ENCODE assay signal across 8 cellular contexts in genomic region chr15:68558318-68559305, GRCh38. TPM values are rescaled to one million over a fixed set of nuclear protein-coding genes. Genes with fewer than 3 reads are reported as not detected.
DNase-seq lines count a peak whose midpoint lies in the region; ATAC-seq and TF ChIP-seq lines count a peak whose summit lies in the region.

No MANE protein-coding gene starts in this region.

- no peaks in the 10 kb centered on the region for H3K79me2 ChIP-seq in OCI-LY3 (ENCODE audit: low read length)
- H3K79me2 ChIP-seq in neural cell (replicated peaks; ENCODE audit: insufficient read depth, low read length): no peaks in the 10 kb centered on the region

- no peaks in the 10 kb centered on the region for H3K9me3 ChIP-seq in CD4-positive, alpha-beta T cell (ENCODE audit: control insufficient read depth, low read length)
- H3K9me3 ChIP-seq in OCI-LY3 (ENCODE audit: insufficient read depth, low read length) (no peaks in the 10 kb centered on the region), endodermal cell (ENCODE audit: control insufficient read depth, low read length) (no peaks in the 10 kb centered on the region), neural cell (ENCODE audit: low read length) (no peaks in the 10 kb centered on the region)

- no peaks in the 10 kb centered on the region for H3K9me3 Mint-ChIP-seq in CD4-positive, alpha-beta T cell
- H3K9me3 Mint-ChIP-seq in endodermal cell: no peaks in the 10 kb centered on the region

- no peak for DNase-seq in CD4-positive, alpha-beta T cell
- DNase-seq in endodermal cell: peak; percentile 63
- DNase-seq in SIG-M5 treated with dmso at 0.1 percent for 504 hours (lab: John Stamatoyannopoulos, UW; ENCODE audit: unreplicated experiment): no peak
- DNase-seq in NCI-H524 (lab: John Stamatoyannopoulos, UW): no peak

- H3K36me3 ChIP-seq in OCI-LY3 (replicated peaks; ENCODE audit: low read depth, low read length) (no peaks in the 10 kb centered on the region), endodermal cell (ENCODE audit: control insufficient read depth, insufficient read depth, low read length) (no peaks in the 10 kb centered on the region), neural cell (ENCODE audit: insufficient read depth, low read length) (no peaks in the 10 kb centered on the region)

- H3K9ac ChIP-seq in OCI-LY3 (ENCODE audit: low read length): peak overlapping the region; percentile 8; the same call in 1 of the 2 replicates
- peak overlapping the region; percentile 33 for H3K9ac ChIP-seq in endodermal cell (ENCODE audit: extremely low read depth, low read length, poor library complexity, severe bottlenecking)
- H3K9ac ChIP-seq in neural cell (ENCODE audit: low read length): no peak overlapping the region

- intact Hi-C loops in CD4-positive, alpha-beta T cell (cut with DNase I, micrococcal nuclease): loop anchor here (1.0 to 5.0 kb wide), 4 partner anchors 114 to 366 kb away; no protein-coding TSS in a partner anchor

- H3K9me2 ChIP-seq in neural cell (ENCODE audit: insufficient read depth, low read length): no peaks in the 10 kb centered on the region

- peak overlapping the region; percentile 19 for H2AFZ ChIP-seq in OCI-LY3 (ENCODE audit: low read depth, low read length)
- no peak overlapping the region for H2AFZ ChIP-seq in neural cell (ENCODE audit: low read depth, low read length)

- H3K27ac ChIP-seq in CD4-positive, alpha-beta T cell (ENCODE audit: low read depth, low read length): no peak overlapping the region
- no peak overlapping the region for H3K27ac ChIP-seq in OCI-LY3 (ENCODE audit: low read length)
- H3K27ac ChIP-seq in endodermal cell (ENCODE audit: low read depth, low read length): no peak overlapping the region
- no peak overlapping the region for H3K27ac ChIP-seq in neural cell (ENCODE audit: low read length)

- no peak for TF ChIP-seq EP300 in neural cell (conservative IDR thresholded peaks at IDR 0.05; ENCODE audit: poor library complexity, severe bottlenecking)

- peaks cover 24% of the 10 kb centered on the region for H3K27me3 ChIP-seq in CD4-positive, alpha-beta T cell (ENCODE audit: control insufficient read depth, insufficient read depth, low read length)
- H3K27me3 ChIP-seq in OCI-LY3 (ENCODE audit: low read depth, low read length) (peaks cover 65% of the 10 kb centered on the region), endodermal cell (ENCODE audit: control insufficient read depth, insufficient read depth, low read length, poor library complexity, severe bottlenecking) (peaks cover 22% of the 10 kb centered on the region), neural cell (ENCODE audit: insufficient read depth, low read depth, low read length) (peaks cover 8% of the 10 kb centered on the region)

- CTCF ChIA-PET in CD4-positive, alpha-beta T cell (lab: Charles Lee): interaction anchor here (1.0 to 1.4 kb wide), 10 partner anchors 8 to 366 kb away, joined by 3 to 10 read pairs (median 5); no protein-coding TSS in a partner anchor

- H3K4me2 ChIP-seq in OCI-LY3 (ENCODE audit: low read length) (peak overlapping the region; percentile 89), neural cell (ENCODE audit: low read length) (no peak overlapping the region)

- peak overlapping the region; percentile 73 for H3K4me3 ChIP-seq in OCI-LY3 (ENCODE audit: low read length)
- peak overlapping the region; percentile 77 for H3K4me3 ChIP-seq in endodermal cell (ENCODE audit: low read length)
- peak overlapping the region; percentile 62 for H3K4me3 ChIP-seq in neural cell (ENCODE audit: low read length)

- H3K27me3 Mint-ChIP-seq in CD4-positive, alpha-beta T cell: peaks cover 74% of the 10 kb centered on the region
- H3K27me3 Mint-ChIP-seq in endodermal cell (ENCODE audit: insufficient read depth): peaks cover 43% of the 10 kb centered on the region

- POLR2A ChIA-PET in CD4-positive, alpha-beta T cell (lab: Charles Lee): no interaction called here

- peaks cover 9% of the 10 kb centered on the region; the same call in 1 of the 2 replicates for H3K4me1 ChIP-seq in OCI-LY3 (ENCODE audit: low read length)
- H3K4me1 ChIP-seq in endodermal cell (ENCODE audit: control insufficient read depth, insufficient read depth, low read length): peaks cover 3% of the 10 kb centered on the region

- WGBS in endodermal cell (ENCODE audit: insufficient coverage in 1 of 2, insufficient read length in 1 of 2), 2 experiments: 24 to 47% methylated on average over 21 to 30 of the region's 30 CpGs

- no peak for ATAC-seq in CD4-positive, alpha-beta T cell (ENCODE audit: poor library complexity)
- ATAC-seq in HG03108 (IDR thresholded peaks at IDR 0.05; ENCODE audit: unreplicated experiment) (no peak), GM18873 (IDR thresholded peaks at IDR 0.05; ENCODE audit: low FRiP score, unreplicated experiment) (no peak)

- peaks cover 16% of the 10 kb centered on the region for H3K4me1 Mint-ChIP-seq in CD4-positive, alpha-beta T cell (ENCODE audit: low read depth)
- peaks cover 11% of the 10 kb centered on the region for H3K4me1 Mint-ChIP-seq in endodermal cell

- no peak for TF ChIP-seq RAD21 in neural cell (conservative IDR thresholded peaks at IDR 0.05)

- no peak overlapping the region for H3K27ac Mint-ChIP-seq in CD4-positive, alpha-beta T cell
- peak overlapping the region; percentile 69 for H3K27ac Mint-ChIP-seq in endodermal cell

- H3K36me3 Mint-ChIP-seq in CD4-positive, alpha-beta T cell (ENCODE audit: low read depth): no peaks in the 10 kb centered on the region
- no peaks in the 10 kb centered on the region for H3K36me3 Mint-ChIP-seq in endodermal cell (ENCODE audit: low read depth)

- peak overlapping the region; percentile 75 for H3K4me3 Mint-ChIP-seq in CD4-positive, alpha-beta T cell
- peak overlapping the region; percentile 68 for H3K4me3 Mint-ChIP-seq in endodermal cell

- no peaks in the 10 kb centered on the region for H3F3A ChIP-seq in neural cell (ENCODE audit: insufficient read depth, low read length, poor library complexity, severe bottlenecking)

- H4K20me1 ChIP-seq in OCI-LY3 (ENCODE audit: insufficient read depth, low read length) (no peaks in the 10 kb centered on the region; the same call in 1 of the 2 replicates), neural cell (ENCODE audit: insufficient read depth) (no peaks in the 10 kb centered on the region)

- no peak for TF ChIP-seq CTCF in CD4-positive, alpha-beta T cell (IDR thresholded peaks at IDR 0.05)
- no peak for TF ChIP-seq CTCF in OCI-LY3 (IDR thresholded peaks at IDR 0.05; ENCODE audit: low read depth, low read length)
- no peak for TF ChIP-seq CTCF in endodermal cell (conservative IDR thresholded peaks at IDR 0.05)
- no peak for TF ChIP-seq CTCF in neural cell (IDR thresholded peaks at IDR 0.05; ENCODE audit: poor library complexity, severe bottlenecking)

TF ChIP-seq in neural cell, 6 proteins besides CTCF, POLR2A, EP300 and RAD21:
- TF ChIP-seq SMC3 (conservative IDR thresholded peaks at IDR 0.05; ENCODE audit: poor library complexity) (no peak), EZH2 (IDR thresholded peaks at IDR 0.05; ENCODE audit: borderline replicate concordance, insufficient read depth, low read length, poor library complexity, severe bottlenecking) (no peak), POLR2AphosphoS5 (IDR thresholded peaks at IDR 0.05) (no peak), MXI1 (conservative IDR thresholded peaks at IDR 0.05; ENCODE audit: poor library complexity, severe bottlenecking) (no peak), TAF1 (IDR thresholded peaks at IDR 0.05; ENCODE audit: low read depth) (no peak)
- TF ChIP-seq, protein P1, sequence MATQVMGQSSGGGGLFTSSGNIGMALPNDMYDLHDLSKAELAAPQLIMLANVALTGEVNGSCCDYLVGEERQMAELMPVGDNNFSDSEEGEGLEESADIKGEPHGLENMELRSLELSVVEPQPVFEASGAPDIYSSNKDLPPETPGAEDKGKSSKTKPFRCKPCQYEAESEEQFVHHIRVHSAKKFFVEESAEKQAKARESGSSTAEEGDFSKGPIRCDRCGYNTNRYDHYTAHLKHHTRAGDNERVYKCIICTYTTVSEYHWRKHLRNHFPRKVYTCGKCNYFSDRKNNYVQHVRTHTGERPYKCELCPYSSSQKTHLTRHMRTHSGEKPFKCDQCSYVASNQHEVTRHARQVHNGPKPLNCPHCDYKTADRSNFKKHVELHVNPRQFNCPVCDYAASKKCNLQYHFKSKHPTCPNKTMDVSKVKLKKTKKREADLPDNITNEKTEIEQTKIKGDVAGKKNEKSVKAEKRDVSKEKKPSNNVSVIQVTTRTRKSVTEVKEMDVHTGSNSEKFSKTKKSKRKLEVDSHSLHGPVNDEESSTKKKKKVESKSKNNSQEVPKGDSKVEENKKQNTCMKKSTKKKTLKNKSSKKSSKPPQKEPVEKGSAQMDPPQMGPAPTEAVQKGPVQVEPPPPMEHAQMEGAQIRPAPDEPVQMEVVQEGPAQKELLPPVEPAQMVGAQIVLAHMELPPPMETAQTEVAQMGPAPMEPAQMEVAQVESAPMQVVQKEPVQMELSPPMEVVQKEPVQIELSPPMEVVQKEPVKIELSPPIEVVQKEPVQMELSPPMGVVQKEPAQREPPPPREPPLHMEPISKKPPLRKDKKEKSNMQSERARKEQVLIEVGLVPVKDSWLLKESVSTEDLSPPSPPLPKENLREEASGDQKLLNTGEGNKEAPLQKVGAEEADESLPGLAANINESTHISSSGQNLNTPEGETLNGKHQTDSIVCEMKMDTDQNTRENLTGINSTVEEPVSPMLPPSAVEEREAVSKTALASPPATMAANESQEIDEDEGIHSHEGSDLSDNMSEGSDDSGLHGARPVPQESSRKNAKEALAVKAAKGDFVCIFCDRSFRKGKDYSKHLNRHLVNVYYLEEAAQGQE (IDR thresholded peaks at IDR 0.05; ENCODE audit: borderline replicate concordance): no peak

RNA-seq across cellular contexts. Expression of gene CORO2B, which starts 20.2 kb away (rescaled TPM):
- not detected for total RNA-seq in CD4-positive, alpha-beta T cell
- total RNA-seq in endodermal cell: 1 to 10 TPM; 1.1 to 1.2 TPM
- 13.0 TPM for polyA plus RNA-seq in endodermal cell (2013, experiment 1 of 2)
- 12.1 TPM for polyA plus RNA-seq in endodermal cell (2013, experiment 2 of 2)
- polyA plus RNA-seq in neural cell: 15.1 and 17.1 TPM in 2 replicates
- 22.4 and 22.9 TPM in 2 replicates for polyA minus RNA-seq in neural cell
